9 cellular contexts compared by ENCODE assay signal in the genomic region with DNA sequence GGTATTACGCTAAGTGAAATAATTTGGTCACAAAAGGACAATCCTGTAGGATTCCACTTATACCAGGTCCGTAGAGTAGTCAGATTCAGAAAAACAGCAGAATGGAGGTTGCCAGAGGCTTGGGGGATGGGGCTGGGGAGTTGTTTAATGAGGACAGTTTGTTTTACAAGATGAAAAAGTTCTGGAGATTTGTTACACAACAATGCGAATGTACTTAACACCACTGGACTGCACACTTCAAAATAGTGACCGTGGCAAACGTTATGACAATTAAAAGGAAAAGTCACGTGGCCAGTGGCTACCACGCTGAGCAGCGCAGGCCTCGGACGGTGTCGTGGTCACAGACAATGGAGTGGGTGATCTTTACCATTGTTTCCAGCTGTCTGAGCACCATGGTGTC.
DNase-seq lines count a peak whose midpoint lies in the region; ATAC-seq lines count a peak whose summit lies in the region.
"Had no signal": no experiment of that assay in that cellular context is flagged by ENCODE, and none has a peak within 500 bp of the region (broad histone marks: within the 10 kb centered on the region; RNA-seq: fewer than 3 reads in every experiment).

No MANE protein-coding gene starts in this region.

- H3K9me3 Mint-ChIP-seq in stimulated activated naive CD8-positive, alpha-beta T cell treated with anti-CD3 and anti-CD28 coated beads, Interleukin-15, Interleukin-2, amounts not matched to agents 100 ng/mL and 50 ng/mL, for 24 hours: no peaks in the 10 kb centered on the region
- H3K9me3 Mint-ChIP-seq in activated naive CD4-positive, alpha-beta T cell treated with anti-CD3 and anti-CD28 coated beads, Interleukin-2, amount 50 U/mL, for 72 hours: no peaks in the 10 kb centered on the region

- peaks cover 63% of the 10 kb centered on the region for H3K4me1 Mint-ChIP-seq in stimulated activated naive CD8-positive, alpha-beta T cell treated with anti-CD3 and anti-CD28 coated beads, Interleukin-15, Interleukin-2, amounts not matched to agents 100 ng/mL and 50 ng/mL, for 24 hours (ENCODE audit: low read depth)

- no peak for ATAC-seq in stimulated activated naive CD8-positive, alpha-beta T cell treated with anti-CD3 and anti-CD28 coated beads, Interleukin-15, Interleukin-2, amounts not matched to agents 100 U/mL and 50 U/mL, for 24 hours
- no peak for ATAC-seq in activated naive CD4-positive, alpha-beta T cell treated with anti-CD3 and anti-CD28 coated beads, Interleukin-2, amount 50 U/mL, for 72 hours

- H3K36me3 Mint-ChIP-seq in stimulated activated naive CD8-positive, alpha-beta T cell treated with anti-CD3 and anti-CD28 coated beads, Interleukin-15, Interleukin-2, amounts not matched to agents 100 ng/mL and 50 ng/mL, for 24 hours (ENCODE audit: low read depth): peaks cover 38% of the 10 kb centered on the region
- peaks cover 7 to 31% of the 10 kb centered on the region in 2 donors for H3K36me3 Mint-ChIP-seq in activated naive CD4-positive, alpha-beta T cell treated with anti-CD3 and anti-CD28 coated beads, Interleukin-2, amount 50 U/mL, for 72 hours

- no peak overlapping the region for H3K4me3 Mint-ChIP-seq in stimulated activated naive CD8-positive, alpha-beta T cell treated with anti-CD3 and anti-CD28 coated beads, Interleukin-15, Interleukin-2, amounts not matched to agents 100 ng/mL and 50 ng/mL, for 24 hours

- peak overlapping the region; percentile 77 for H3K27ac ChIP-seq in mesodermal cell (ENCODE audit: low read depth, low read length, severe bottlenecking)

- H3K36me3 ChIP-seq in mesodermal cell (ENCODE audit: control insufficient read depth, insufficient read depth, low read length): peaks cover 53% of the 10 kb centered on the region

- DNase-seq in stimulated activated naive CD8-positive, alpha-beta T cell treated with anti-CD3 and anti-CD28 coated beads, Interleukin-15, Interleukin-2, amounts not matched to agents 100 U/mL and 50 U/mL, for 24 hours: no peak
- DNase-seq in activated naive CD4-positive, alpha-beta T cell treated with anti-CD3 and anti-CD28 coated beads, Interleukin-2, amount 50 U/mL, for 72 hours (ENCODE audit: low spot score in 2 of 2): no peak
- DNase-seq in central memory CD4-positive, alpha-beta T cell: no peak
- DNase-seq in stimulated activated naive CD4-positive, alpha-beta T cell treated with Interleukin-2 at 50 U/mL for 16 hours (lab: John Stamatoyannopoulos, UW): no peak
- no peak for DNase-seq in NOMO-1 treated with DMSO at 0.1 percent for 48 hours (lab: John Stamatoyannopoulos, UW; ENCODE audit: unreplicated experiment)
- DNase-seq in activated CD8-positive, alpha-beta memory T cell treated with anti-CD3 and anti-CD28 coated beads for 24 hours: no peak
- DNase-seq: activated CD4-positive, alpha-beta T cell treated with anti-CD3 and anti-CD28 coated beads for 48 hours had no signal

- H3K27ac Mint-ChIP-seq in stimulated activated naive CD8-positive, alpha-beta T cell treated with anti-CD3 and anti-CD28 coated beads, Interleukin-15, Interleukin-2, amounts not matched to agents 100 ng/mL and 50 ng/mL, for 24 hours: peak overlapping the region; percentile 33
- H3K27ac Mint-ChIP-seq in activated naive CD4-positive, alpha-beta T cell treated with anti-CD3 and anti-CD28 coated beads, Interleukin-2, amount 50 U/mL, for 72 hours: peak overlapping the region; percentile 42 to 60

- 86 to 91% methylated on average over 10 to 11 of the region's 11 CpGs for WGBS in mesodermal cell (ENCODE audit: insufficient coverage in 2 of 2), 2 experiments

- H3K27me3 Mint-ChIP-seq in stimulated activated naive CD8-positive, alpha-beta T cell treated with anti-CD3 and anti-CD28 coated beads, Interleukin-15, Interleukin-2, amounts not matched to agents 100 ng/mL and 50 ng/mL, for 24 hours: no peaks in the 10 kb centered on the region

- H3K4me3 ChIP-seq in mesodermal cell (ENCODE audit: extremely low read depth, insufficient read depth, low read length, poor library complexity, severe bottlenecking): no peak overlapping the region

- H3K4me1 ChIP-seq in mesodermal cell (ENCODE audit: control insufficient read depth, insufficient read depth, low read length, poor library complexity, severe bottlenecking): peaks cover 70% of the 10 kb centered on the region

- H3K9me3 ChIP-seq in mesodermal cell (ENCODE audit: control insufficient read depth, low read length): no peaks in the 10 kb centered on the region
